In the genomic region with DNA sequence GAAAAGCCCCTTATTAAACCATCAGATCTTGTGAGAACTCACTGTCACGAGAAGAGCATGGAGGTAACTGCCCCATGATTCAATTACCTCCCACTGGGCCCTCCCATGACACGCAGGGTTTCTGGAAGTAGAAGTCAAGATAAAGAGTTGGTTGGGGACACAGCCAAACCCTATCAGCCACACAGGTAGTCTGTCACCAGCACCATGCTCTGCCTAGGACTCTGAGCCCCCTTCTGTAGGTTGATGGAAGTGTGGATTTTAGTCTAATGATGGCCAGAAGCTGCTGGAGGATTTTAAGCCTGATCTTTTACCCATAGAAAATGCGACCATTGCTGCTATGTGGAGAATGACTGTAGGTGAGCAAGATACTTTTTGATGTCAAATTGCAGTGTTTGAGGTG, we compare ENCODE assay signal across 1 cellular context.
TF ChIP-seq lines count a peak whose summit lies in the region.

No MANE protein-coding gene starts in this region.

TF ChIP-seq in WTC11, 78 proteins besides CTCF, POLR2A, EP300 and RAD21 (continued from another document):
- TF ChIP-seq, protein P1, sequence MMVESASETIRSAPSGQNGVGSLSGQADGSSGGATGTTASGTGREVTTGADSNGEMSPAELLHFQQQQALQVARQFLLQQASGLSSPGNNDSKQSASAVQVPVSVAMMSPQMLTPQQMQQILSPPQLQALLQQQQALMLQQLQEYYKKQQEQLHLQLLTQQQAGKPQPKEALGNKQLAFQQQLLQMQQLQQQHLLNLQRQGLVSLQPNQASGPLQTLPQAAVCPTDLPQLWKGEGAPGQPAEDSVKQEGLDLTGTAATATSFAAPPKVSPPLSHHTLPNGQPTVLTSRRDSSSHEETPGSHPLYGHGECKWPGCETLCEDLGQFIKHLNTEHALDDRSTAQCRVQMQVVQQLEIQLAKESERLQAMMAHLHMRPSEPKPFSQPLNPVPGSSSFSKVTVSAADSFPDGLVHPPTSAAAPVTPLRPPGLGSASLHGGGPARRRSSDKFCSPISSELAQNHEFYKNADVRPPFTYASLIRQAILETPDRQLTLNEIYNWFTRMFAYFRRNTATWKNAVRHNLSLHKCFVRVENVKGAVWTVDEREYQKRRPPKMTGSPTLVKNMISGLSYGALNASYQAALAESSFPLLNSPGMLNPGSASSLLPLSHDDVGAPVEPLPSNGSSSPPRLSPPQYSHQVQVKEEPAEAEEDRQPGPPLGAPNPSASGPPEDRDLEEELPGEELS (CRISPR knock-in tag; IDR thresholded peaks at IDR 0.05), result no peak
- TF ChIP-seq, protein P2, sequence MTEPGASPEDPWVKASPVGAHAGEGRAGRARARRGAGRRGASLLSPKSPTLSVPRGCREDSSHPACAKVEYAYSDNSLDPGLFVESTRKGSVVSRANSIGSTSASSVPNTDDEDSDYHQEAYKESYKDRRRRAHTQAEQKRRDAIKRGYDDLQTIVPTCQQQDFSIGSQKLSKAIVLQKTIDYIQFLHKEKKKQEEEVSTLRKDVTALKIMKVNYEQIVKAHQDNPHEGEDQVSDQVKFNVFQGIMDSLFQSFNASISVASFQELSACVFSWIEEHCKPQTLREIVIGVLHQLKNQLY (CRISPR knock-in tag; IDR thresholded peaks at IDR 0.05), result no peak
- TF ChIP-seq, protein P3, sequence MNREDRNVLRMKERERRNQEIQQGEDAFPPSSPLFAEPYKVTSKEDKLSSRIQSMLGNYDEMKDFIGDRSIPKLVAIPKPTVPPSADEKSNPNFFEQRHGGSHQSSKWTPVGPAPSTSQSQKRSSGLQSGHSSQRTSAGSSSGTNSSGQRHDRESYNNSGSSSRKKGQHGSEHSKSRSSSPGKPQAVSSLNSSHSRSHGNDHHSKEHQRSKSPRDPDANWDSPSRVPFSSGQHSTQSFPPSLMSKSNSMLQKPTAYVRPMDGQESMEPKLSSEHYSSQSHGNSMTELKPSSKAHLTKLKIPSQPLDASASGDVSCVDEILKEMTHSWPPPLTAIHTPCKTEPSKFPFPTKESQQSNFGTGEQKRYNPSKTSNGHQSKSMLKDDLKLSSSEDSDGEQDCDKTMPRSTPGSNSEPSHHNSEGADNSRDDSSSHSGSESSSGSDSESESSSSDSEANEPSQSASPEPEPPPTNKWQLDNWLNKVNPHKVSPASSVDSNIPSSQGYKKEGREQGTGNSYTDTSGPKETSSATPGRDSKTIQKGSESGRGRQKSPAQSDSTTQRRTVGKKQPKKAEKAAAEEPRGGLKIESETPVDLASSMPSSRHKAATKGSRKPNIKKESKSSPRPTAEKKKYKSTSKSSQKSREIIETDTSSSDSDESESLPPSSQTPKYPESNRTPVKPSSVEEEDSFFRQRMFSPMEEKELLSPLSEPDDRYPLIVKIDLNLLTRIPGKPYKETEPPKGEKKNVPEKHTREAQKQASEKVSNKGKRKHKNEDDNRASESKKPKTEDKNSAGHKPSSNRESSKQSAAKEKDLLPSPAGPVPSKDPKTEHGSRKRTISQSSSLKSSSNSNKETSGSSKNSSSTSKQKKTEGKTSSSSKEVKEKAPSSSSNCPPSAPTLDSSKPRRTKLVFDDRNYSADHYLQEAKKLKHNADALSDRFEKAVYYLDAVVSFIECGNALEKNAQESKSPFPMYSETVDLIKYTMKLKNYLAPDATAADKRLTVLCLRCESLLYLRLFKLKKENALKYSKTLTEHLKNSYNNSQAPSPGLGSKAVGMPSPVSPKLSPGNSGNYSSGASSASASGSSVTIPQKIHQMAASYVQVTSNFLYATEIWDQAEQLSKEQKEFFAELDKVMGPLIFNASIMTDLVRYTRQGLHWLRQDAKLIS (CRISPR knock-in tag; IDR thresholded peaks at IDR 0.05; ENCODE audit: borderline replicate concordance), result no peak
- no peak for TF ChIP-seq ZNF263 (CRISPR knock-in tag; IDR thresholded peaks at IDR 0.05; ENCODE audit: low read depth)
- TF ChIP-seq MXD4 (CRISPR knock-in tag; IDR thresholded peaks at IDR 0.05; ENCODE audit: borderline replicate concordance), result no peak
- TF ChIP-seq TEAD1 (CRISPR knock-in tag; IDR thresholded peaks at IDR 0.05), result no peak
